13 cellular contexts compared by ENCODE assay signal in genomic region chr1:168428063-168428731, GRCh38.
DNase-seq lines count a peak whose midpoint lies in the region; ATAC-seq and TF ChIP-seq lines count a peak whose summit lies in the region.
"Had no signal": no experiment of that assay in that cellular context is flagged by ENCODE, and none has a peak within 500 bp of the region (broad histone marks: within the 10 kb centered on the region; RNA-seq: fewer than 3 reads in every experiment).

No MANE protein-coding gene starts in this region.

- DNase-seq in NCI-H82 (lab: John Stamatoyannopoulos, UW) = peak; percentile 24
- DNase-seq in NCI-H82 treated with DMSO at 0.1 percent for 48 hours (lab: John Stamatoyannopoulos, UW; ENCODE audit: unreplicated experiment) = no peak
- peak; percentile 7 to 46 for DNase-seq in foreskin fibroblast
- DNase-seq in vagina (ENCODE audit: extremely low spot score in 2 of 2) = no peak
- no peak for DNase-seq in activated CD4-positive, alpha-beta memory T cell treated with anti-CD3 and anti-CD28 coated beads, Interleukin-2, amount 10 ng/mL, durations not matched to agents 7 days and 5 days
- no peak for DNase-seq in PC-9
- DNase-seq: activated CD4-positive, alpha-beta T cell treated with anti-CD3 and anti-CD28 coated beads, Interleukin-2, amount 50 U/mL, for 48 hours; DMS79 treated with DMSO at 0.1 percent for 48 hours; NCI-H526 treated with DMSO at 0.1 percent for 48 hours had no signal

- no peak overlapping the region for H3K4me2 ChIP-seq in PC-9

- H3K27me3 ChIP-seq in muscle layer of duodenum (ENCODE audit: low read depth, low read length) = no peaks in the 10 kb centered on the region
- no peaks in the 10 kb centered on the region for H3K27me3 ChIP-seq in vagina
- no peaks in the 10 kb centered on the region for H3K27me3 ChIP-seq in PC-9 (ENCODE audit: insufficient read depth, low read depth)

- intact Hi-C loops in vagina (cut with DNase I) = no loop called here
- intact Hi-C loops in PC-9 (cut with micrococcal nuclease; ENCODE audit: unreplicated experiment) = no loop called here

- no peak overlapping the region for H2AFZ ChIP-seq in PC-9

- H3K4me3 ChIP-seq in foreskin fibroblast (ENCODE audit: low read depth in 1 of 2, low read length in 2 of 2) = no peak overlapping the region
- H3K4me3 ChIP-seq in muscle layer of duodenum (ENCODE audit: low read depth in 1 of 2, low read length in 2 of 2) = no peak overlapping the region
- H3K4me3 ChIP-seq in vagina = no peak overlapping the region
- H3K4me3 ChIP-seq in PC-9 = no peak overlapping the region

- H3K27ac Mint-ChIP-seq in activated CD4-positive, alpha-beta memory T cell treated with anti-CD3 and anti-CD28 coated beads, Interleukin-2, amount 10 ng/mL, durations not matched to agents 7 days and 5 days = no peak overlapping the region
- H3K27ac Mint-ChIP-seq: activated naive CD4-positive, alpha-beta T cell treated with anti-CD3 and anti-CD28 coated beads, Interleukin-2, amount 50 U/mL, for 24 hours had no signal

- H3K36me3 ChIP-seq in muscle layer of duodenum (ENCODE audit: control insufficient read depth in 1 of 2, insufficient read depth in 2 of 2, low read length in 2 of 2) = no peaks in the 10 kb centered on the region
- no peaks in the 10 kb centered on the region for H3K36me3 ChIP-seq in vagina
- no peaks in the 10 kb centered on the region for H3K36me3 ChIP-seq in PC-9 (ENCODE audit: low read depth)

- H3K4me1 ChIP-seq in muscle layer of duodenum (ENCODE audit: control insufficient read depth in 1 of 2, insufficient read depth in 2 of 2, low read length in 2 of 2) (peaks cover 0 to 45% of the 10 kb centered on the region in 2 donors), vagina (peaks cover 16% of the 10 kb centered on the region), PC-9 (replicated peaks; ENCODE audit: insufficient read depth) (no peaks in the 10 kb centered on the region)

- H4K20me1 ChIP-seq in PC-9 (ENCODE audit: insufficient read depth) = no peaks in the 10 kb centered on the region

- H3K27ac ChIP-seq in muscle layer of duodenum (ENCODE audit: low read length) = peak overlapping the region; percentile 33
- peak overlapping the region; percentile 44 for H3K27ac ChIP-seq in vagina
- no peak overlapping the region for H3K27ac ChIP-seq in PC-9
- H3K27ac ChIP-seq: 22Rv1 had no signal

- H3K9me3 ChIP-seq in muscle layer of duodenum (ENCODE audit: control insufficient read depth in 1 of 2, low read length in 2 of 2) (no peaks in the 10 kb centered on the region), vagina (no peaks in the 10 kb centered on the region), PC-9 (ENCODE audit: insufficient read depth, low read depth) (no peaks in the 10 kb centered on the region)

- ATAC-seq in HG02938 (IDR thresholded peaks at IDR 0.05; ENCODE audit: unreplicated experiment) = no peak

- H3K79me2 ChIP-seq in PC-9 (ENCODE audit: low read depth) = no peaks in the 10 kb centered on the region

- no peaks in the 10 kb centered on the region for H3K9me3 Mint-ChIP-seq in activated CD4-positive, alpha-beta memory T cell treated with anti-CD3 and anti-CD28 coated beads, Interleukin-2, amount 10 ng/mL, durations not matched to agents 7 days and 5 days
- H3K9me3 Mint-ChIP-seq: activated naive CD4-positive, alpha-beta T cell treated with anti-CD3 and anti-CD28 coated beads, Interleukin-2, amount 50 U/mL, for 24 hours had no signal

- H3F3A ChIP-seq in PC-9 (ENCODE audit: insufficient read depth, low read depth) = no peaks in the 10 kb centered on the region

- peaks cover 12% of the 10 kb centered on the region for H3K4me1 Mint-ChIP-seq in activated CD4-positive, alpha-beta memory T cell treated with anti-CD3 and anti-CD28 coated beads, Interleukin-2, amount 10 ng/mL, durations not matched to agents 7 days and 5 days
- H3K4me1 Mint-ChIP-seq: activated naive CD4-positive, alpha-beta T cell treated with anti-CD3 and anti-CD28 coated beads, Interleukin-2, amount 50 U/mL, for 24 hours had no signal

- H3K4me3 Mint-ChIP-seq in activated CD4-positive, alpha-beta memory T cell treated with anti-CD3 and anti-CD28 coated beads, Interleukin-2, amount 10 ng/mL, durations not matched to agents 7 days and 5 days = no peak overlapping the region
- H3K4me3 Mint-ChIP-seq: activated naive CD4-positive, alpha-beta T cell treated with anti-CD3 and anti-CD28 coated beads, Interleukin-2, amount 50 U/mL, for 24 hours had no signal

- H3K36me3 Mint-ChIP-seq in activated CD4-positive, alpha-beta memory T cell treated with anti-CD3 and anti-CD28 coated beads, Interleukin-2, amount 10 ng/mL, durations not matched to agents 7 days and 5 days (ENCODE audit: low read depth) = peaks cover 3% of the 10 kb centered on the region
- H3K36me3 Mint-ChIP-seq: activated naive CD4-positive, alpha-beta T cell treated with anti-CD3 and anti-CD28 coated beads, Interleukin-2, amount 50 U/mL, for 24 hours had no signal

- peaks cover 2% of the 10 kb centered on the region for H3K27me3 Mint-ChIP-seq in activated CD4-positive, alpha-beta memory T cell treated with anti-CD3 and anti-CD28 coated beads, Interleukin-2, amount 10 ng/mL, durations not matched to agents 7 days and 5 days
- H3K27me3 Mint-ChIP-seq: activated naive CD4-positive, alpha-beta T cell treated with anti-CD3 and anti-CD28 coated beads, Interleukin-2, amount 50 U/mL, for 24 hours had no signal

- TF ChIP-seq POLR2A in vagina (IDR thresholded peaks at IDR 0.05) = no peak

- TF ChIP-seq CTCF in foreskin fibroblast (IDR thresholded peaks at IDR 0.05; ENCODE audit: low read depth, low read length) (no peak), vagina (IDR thresholded peaks at IDR 0.05) (no peak), PC-9 (conservative IDR thresholded peaks at IDR 0.05) (no peak)

- CTCF ChIA-PET in activated CD4-positive, alpha-beta memory T cell treated with anti-CD3 and anti-CD28 coated beads, Interleukin-2, amount 10 ng/mL, durations not matched to agents 7 days and 5 days (lab: Charles Lee) = interaction anchor here (1.3 to 2.2 kb wide), 2 partner anchors 11 to 85 kb away, joined by 3 to 12 read pairs; no protein-coding TSS in a partner anchor
- CTCF ChIA-PET in PC-9 (lab: Charles Lee) = interaction anchor here (0.5 kb wide), 1 partner anchor 1217 kb away, joined by 4 read pairs; no protein-coding TSS in a partner anchor

- H3K9me2 ChIP-seq in PC-9 (ENCODE audit: insufficient read depth) = no peaks in the 10 kb centered on the region

- no TSS peak for BruUV-seq in PC-9 (replicated peaks; lab: Mats Ljungman, UMichigan)

- POLR2A ChIA-PET in activated CD4-positive, alpha-beta memory T cell treated with anti-CD3 and anti-CD28 coated beads, Interleukin-2, amount 10 ng/mL, durations not matched to agents 7 days and 5 days (lab: Charles Lee) = interaction anchor here (0.7 kb wide), 1 partner anchor 65 kb away, joined by 3 read pairs; no protein-coding TSS in a partner anchor
- POLR2A ChIA-PET in PC-9 (lab: Charles Lee; ENCODE audit: unreplicated experiment) = no interaction called here

Comparison
In these comparisons a context has a peak if more than half of its experiments do, and no peak if none do; other contexts are left out.
1. DNase-seq: peak in NCI-H82 (single experiment) and foreskin fibroblast (2 of 2); none in NCI-H82 treated with DMSO at 0.1 percent for 48 hours (single experiment), vagina (0 of 2), activated CD4-positive, alpha-beta memory T cell treated with anti-CD3 and anti-CD28 coated beads, Interleukin-2, amount 10 ng/mL, durations not matched to agents 7 days and 5 days (single experiment) and PC-9 (0 of 2).